ENCODE assay signal across 8 cellular contexts in the genomic region with DNA sequence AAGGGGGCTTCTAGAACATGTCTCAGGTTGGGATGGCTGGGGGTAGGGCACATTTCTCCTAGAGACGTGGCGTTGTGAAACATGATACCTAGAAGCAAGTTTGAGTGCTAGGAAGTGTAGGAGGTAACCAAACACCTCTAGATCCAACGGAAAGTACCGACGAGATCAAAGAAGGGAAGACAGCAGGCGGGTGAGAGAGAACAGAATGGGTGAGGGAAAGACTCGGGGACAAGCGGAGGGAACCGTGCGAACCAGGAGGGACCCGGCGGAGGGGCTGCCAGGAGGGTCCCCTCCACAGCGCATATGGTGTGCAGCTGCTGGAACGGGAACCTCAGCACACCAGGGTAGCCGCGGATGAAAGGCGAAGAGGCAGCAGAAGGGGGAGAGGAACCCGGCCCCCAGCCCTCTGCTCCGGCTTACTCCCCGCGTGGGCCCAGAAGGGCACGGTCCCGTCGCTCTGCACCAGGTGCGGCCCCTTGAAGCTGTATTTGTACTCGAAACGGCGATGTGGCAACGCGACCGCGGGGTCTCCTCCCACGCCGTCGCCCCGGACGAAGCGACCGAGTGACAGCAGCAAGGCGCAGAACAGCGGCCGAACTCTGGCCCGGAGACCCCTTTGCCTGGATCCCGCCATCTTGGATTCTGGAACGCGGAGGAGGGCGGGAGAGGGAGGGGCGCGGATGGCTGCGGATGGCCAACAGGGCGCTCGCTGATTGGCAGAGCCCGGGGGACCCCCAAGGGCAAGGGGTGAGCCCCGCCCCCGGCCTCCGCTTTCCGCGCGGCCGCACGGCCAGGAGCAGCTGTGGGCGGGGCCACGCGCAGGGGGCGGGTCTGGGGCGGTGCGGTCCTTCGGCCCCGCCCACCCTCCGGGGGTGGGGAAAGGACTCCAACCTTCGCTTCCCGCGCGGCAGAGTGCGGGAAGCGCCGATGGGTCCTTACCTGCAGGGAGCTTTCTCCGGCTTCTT. TPM values are rescaled to one million over a fixed set of nuclear protein-coding genes. Genes with fewer than 3 reads are reported as not detected.
DNase-seq lines count a peak whose midpoint lies in the region; ATAC-seq and TF ChIP-seq lines count a peak whose summit lies in the region.

A gene with protein sequence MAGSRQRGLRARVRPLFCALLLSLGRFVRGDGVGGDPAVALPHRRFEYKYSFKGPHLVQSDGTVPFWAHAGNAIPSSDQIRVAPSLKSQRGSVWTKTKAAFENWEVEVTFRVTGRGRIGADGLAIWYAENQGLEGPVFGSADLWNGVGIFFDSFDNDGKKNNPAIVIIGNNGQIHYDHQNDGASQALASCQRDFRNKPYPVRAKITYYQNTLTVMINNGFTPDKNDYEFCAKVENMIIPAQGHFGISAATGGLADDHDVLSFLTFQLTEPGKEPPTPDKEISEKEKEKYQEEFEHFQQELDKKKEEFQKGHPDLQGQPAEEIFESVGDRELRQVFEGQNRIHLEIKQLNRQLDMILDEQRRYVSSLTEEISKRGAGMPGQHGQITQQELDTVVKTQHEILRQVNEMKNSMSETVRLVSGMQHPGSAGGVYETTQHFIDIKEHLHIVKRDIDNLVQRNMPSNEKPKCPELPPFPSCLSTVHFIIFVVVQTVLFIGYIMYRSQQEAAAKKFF (minus strand): TSS at position 655 of the 965 bp plus-strand sequence. CDS start 21 bp downstream, at position 634.

- peak within 1 kb of the TSS; percentile 91 for H3K4me3 ChIP-seq in CD4-positive, CD25-positive, alpha-beta regulatory T cell (ENCODE audit: low read depth, low read length)
- H3K4me3 ChIP-seq in left lung = peak within 1 kb of the TSS; percentile 88 to 93

- H3K36me3 ChIP-seq in CD4-positive, CD25-positive, alpha-beta regulatory T cell (ENCODE audit: control insufficient read depth, insufficient read depth, low read length) = peaks cover 12% of the 10 kb centered on the region
- peaks cover 0 to 15% of the 10 kb centered on the region in 2 donors for H3K36me3 ChIP-seq in left lung

- TF ChIP-seq CTCF in left lung (IDR thresholded peaks at IDR 0.05) = no peak

- H3K27me3 Mint-ChIP-seq in CD4-positive, CD25-positive, alpha-beta regulatory T cell = peaks cover 15% of the 10 kb centered on the region
- peaks cover 5% of the 10 kb centered on the region for H3K27me3 Mint-ChIP-seq in dendritic cell treated with granulocyte-macrophage colony-stimulating factor and Interleukin-4, amounts not matched to agents 40 ng/mL and 50 ng/mL, for 4 days

- peak within 1 kb of the TSS; percentile 92 to 100 (median 96) for H3K4me3 Mint-ChIP-seq in CD4-positive, CD25-positive, alpha-beta regulatory T cell
- peak within 1 kb of the TSS; percentile 78 for H3K4me3 Mint-ChIP-seq in dendritic cell treated with granulocyte-macrophage colony-stimulating factor and Interleukin-4, amounts not matched to agents 40 ng/mL and 50 ng/mL, for 4 days

- DNase-seq in CD4-positive, CD25-positive, alpha-beta regulatory T cell = peak; percentile 84 to 94 (median 90)
- DNase-seq in NCI-H774 (lab: John Stamatoyannopoulos, UW) (peak; percentile 93), left lung (peak; percentile 96 to 97)
- DNase-seq in activated CD4-positive, alpha-beta T cell treated with anti-CD3 and anti-CD28 coated beads, Interleukin-2, amount 50 U/mL, for 4 hours = peak; percentile 84 to 87
- peak; percentile 88 for DNase-seq in stimulated activated CD4-positive, alpha-beta T cell treated with anti-CD3 and anti-CD28 coated beads, Interleukin-2, amount 100 ng/mL, for 4 hours (ENCODE audit: low read depth)

- peak within 1 kb of the TSS; percentile 92 for H3K27ac ChIP-seq in CD4-positive, CD25-positive, alpha-beta regulatory T cell (ENCODE audit: insufficient read depth, low read length, poor library complexity, severe bottlenecking)
- H3K27ac ChIP-seq in left lung = peak within 1 kb of the TSS; percentile 88 to 90

- peaks cover 29% of the 10 kb centered on the region for H3K4me1 ChIP-seq in CD4-positive, CD25-positive, alpha-beta regulatory T cell (ENCODE audit: control insufficient read depth, insufficient read depth, low read length, poor library complexity, severe bottlenecking)
- peaks cover 18 to 26% of the 10 kb centered on the region in 2 donors for H3K4me1 ChIP-seq in left lung

- no peaks in the 10 kb centered on the region for H3K9me3 ChIP-seq in CD4-positive, CD25-positive, alpha-beta regulatory T cell (ENCODE audit: control insufficient read depth in 2 of 2, low read length in 2 of 2)
- no peaks in the 10 kb centered on the region for H3K9me3 ChIP-seq in left lung

- intact Hi-C loops in dendritic cell treated with granulocyte-macrophage colony-stimulating factor and Interleukin-4, amounts not matched to agents 40 ng/mL and 50 ng/mL, for 4 days (cut with micrococcal nuclease) = loop anchor here (2.0 kb wide), 1 partner anchor 220 kb away; a partner anchor contains a TSS
- intact Hi-C loops in left lung (cut with DNase I) = no loop called here

- H3K36me3 Mint-ChIP-seq in CD4-positive, CD25-positive, alpha-beta regulatory T cell = peaks cover 7% of the 10 kb centered on the region
- H3K36me3 Mint-ChIP-seq in dendritic cell treated with granulocyte-macrophage colony-stimulating factor and Interleukin-4, amounts not matched to agents 40 ng/mL and 50 ng/mL, for 4 days (ENCODE audit: low read depth) = peaks cover 9% of the 10 kb centered on the region

- H3K27me3 ChIP-seq in CD4-positive, CD25-positive, alpha-beta regulatory T cell (ENCODE audit: control insufficient read depth, insufficient read depth, low read length) = no peaks in the 10 kb centered on the region
- H3K27me3 ChIP-seq in left lung = no peaks in the 10 kb centered on the region

- peaks cover 11 to 46% (median 33%) of the 10 kb centered on the region in 4 donors for H3K4me1 Mint-ChIP-seq in CD4-positive, CD25-positive, alpha-beta regulatory T cell
- peaks cover 20% of the 10 kb centered on the region for H3K4me1 Mint-ChIP-seq in dendritic cell treated with granulocyte-macrophage colony-stimulating factor and Interleukin-4, amounts not matched to agents 40 ng/mL and 50 ng/mL, for 4 days (ENCODE audit: low read depth)

- no peaks in the 10 kb centered on the region for H3K9me3 Mint-ChIP-seq in CD4-positive, CD25-positive, alpha-beta regulatory T cell
- no peaks in the 10 kb centered on the region for H3K9me3 Mint-ChIP-seq in dendritic cell treated with granulocyte-macrophage colony-stimulating factor and Interleukin-4, amounts not matched to agents 40 ng/mL and 50 ng/mL, for 4 days

- ATAC-seq in CD4-positive, CD25-positive, alpha-beta regulatory T cell (ENCODE audit: low read depth in 2 of 2) = peak; percentile 88 to 89
- ATAC-seq in GM19438 (IDR thresholded peaks at IDR 0.05; ENCODE audit: low read depth, unreplicated experiment) = peak; percentile 91
- ATAC-seq in HG03571 (IDR thresholded peaks at IDR 0.05; ENCODE audit: unreplicated experiment) = peak; percentile 96
- ATAC-seq in left lung = peak; percentile 99

- H3K27ac Mint-ChIP-seq in CD4-positive, CD25-positive, alpha-beta regulatory T cell = peak within 1 kb of the TSS; percentile 92 to 97 (median 93)
- H3K27ac Mint-ChIP-seq in dendritic cell treated with granulocyte-macrophage colony-stimulating factor and Interleukin-4, amounts not matched to agents 40 ng/mL and 50 ng/mL, for 4 days = peak within 1 kb of the TSS; percentile 77

RNA-seq across cellular contexts. Expression of the gene that starts here (rescaled TPM):
- total RNA-seq in CD4-positive, CD25-positive, alpha-beta regulatory T cell = 51.3 TPM
- polyA plus RNA-seq in CD4-positive, CD25-positive, alpha-beta regulatory T cell = 10 to 100 TPM; 25.3 to 37.4 (median 34.4) TPM
- total RNA-seq in left lung = 100 to 1,000 TPM in 1 of 2 donors, 10 to 100 TPM in 1; 93.1 to 105 TPM

Comparison
In these comparisons a context has a peak if more than half of its experiments do, and no peak if none do; other contexts are left out.
1. Peak in every context shown above with its lines: DNase-seq, ATAC-seq, H3K4me3 ChIP-seq and H3K27ac ChIP-seq.